Comparison of ENCODE assay signal across 1 cellular context in the genomic region with DNA sequence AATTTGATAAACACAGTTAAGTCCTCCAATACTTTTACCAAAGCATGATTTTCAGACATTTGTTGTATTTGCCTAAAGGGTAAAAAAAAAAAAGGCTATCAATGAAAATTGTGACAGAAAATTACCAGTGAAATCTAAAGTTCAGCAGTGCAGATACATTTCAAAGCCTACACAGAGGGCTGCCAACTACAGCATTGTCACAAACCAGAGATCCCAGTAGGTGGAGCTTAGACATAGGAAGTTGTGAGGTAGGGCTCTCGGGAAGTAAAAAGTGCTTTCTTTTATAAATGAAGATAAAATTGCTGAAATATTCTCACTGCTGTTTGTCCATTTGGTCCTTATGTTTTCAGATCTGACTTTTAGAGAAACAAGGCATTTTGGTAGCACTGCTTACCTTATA.
TF ChIP-seq lines count a peak whose summit lies in the region.

No MANE protein-coding gene starts in this region.

TF ChIP-seq in SK-N-SH, 30 proteins besides CTCF, POLR2A, EP300 and RAD21 (continued from another document):
- TF ChIP-seq, protein P1, sequence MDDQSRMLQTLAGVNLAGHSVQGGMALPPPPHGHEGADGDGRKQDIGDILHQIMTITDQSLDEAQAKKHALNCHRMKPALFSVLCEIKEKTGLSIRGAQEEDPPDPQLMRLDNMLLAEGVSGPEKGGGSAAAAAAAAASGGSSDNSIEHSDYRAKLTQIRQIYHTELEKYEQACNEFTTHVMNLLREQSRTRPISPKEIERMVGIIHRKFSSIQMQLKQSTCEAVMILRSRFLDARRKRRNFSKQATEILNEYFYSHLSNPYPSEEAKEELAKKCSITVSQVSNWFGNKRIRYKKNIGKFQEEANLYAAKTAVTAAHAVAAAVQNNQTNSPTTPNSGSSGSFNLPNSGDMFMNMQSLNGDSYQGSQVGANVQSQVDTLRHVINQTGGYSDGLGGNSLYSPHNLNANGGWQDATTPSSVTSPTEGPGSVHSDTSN (IDR thresholded peaks at IDR 0.05): no peak
- TF ChIP-seq, protein P2, sequence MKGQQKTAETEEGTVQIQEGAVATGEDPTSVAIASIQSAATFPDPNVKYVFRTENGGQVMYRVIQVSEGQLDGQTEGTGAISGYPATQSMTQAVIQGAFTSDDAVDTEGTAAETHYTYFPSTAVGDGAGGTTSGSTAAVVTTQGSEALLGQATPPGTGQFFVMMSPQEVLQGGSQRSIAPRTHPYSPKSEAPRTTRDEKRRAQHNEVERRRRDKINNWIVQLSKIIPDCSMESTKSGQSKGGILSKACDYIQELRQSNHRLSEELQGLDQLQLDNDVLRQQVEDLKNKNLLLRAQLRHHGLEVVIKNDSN (IDR thresholded peaks at IDR 0.05; ENCODE audit: borderline replicate concordance, low read depth): no peak
- TF ChIP-seq REST (IDR thresholded peaks at IDR 0.05; ENCODE audit: low read depth, low read length): no peak
- TF ChIP-seq, protein P3, sequence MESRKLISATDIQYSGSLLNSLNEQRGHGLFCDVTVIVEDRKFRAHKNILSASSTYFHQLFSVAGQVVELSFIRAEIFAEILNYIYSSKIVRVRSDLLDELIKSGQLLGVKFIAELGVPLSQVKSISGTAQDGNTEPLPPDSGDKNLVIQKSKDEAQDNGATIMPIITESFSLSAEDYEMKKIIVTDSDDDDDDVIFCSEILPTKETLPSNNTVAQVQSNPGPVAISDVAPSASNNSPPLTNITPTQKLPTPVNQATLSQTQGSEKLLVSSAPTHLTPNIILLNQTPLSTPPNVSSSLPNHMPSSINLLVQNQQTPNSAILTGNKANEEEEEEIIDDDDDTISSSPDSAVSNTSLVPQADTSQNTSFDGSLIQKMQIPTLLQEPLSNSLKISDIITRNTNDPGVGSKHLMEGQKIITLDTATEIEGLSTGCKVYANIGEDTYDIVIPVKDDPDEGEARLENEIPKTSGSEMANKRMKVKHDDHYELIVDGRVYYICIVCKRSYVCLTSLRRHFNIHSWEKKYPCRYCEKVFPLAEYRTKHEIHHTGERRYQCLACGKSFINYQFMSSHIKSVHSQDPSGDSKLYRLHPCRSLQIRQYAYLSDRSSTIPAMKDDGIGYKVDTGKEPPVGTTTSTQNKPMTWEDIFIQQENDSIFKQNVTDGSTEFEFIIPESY (IDR thresholded peaks at IDR 0.05; ENCODE audit: borderline replicate concordance, low read depth): no peak
- TF ChIP-seq RFX5 (IDR thresholded peaks at IDR 0.05; ENCODE audit: low read length): no peak
- TF ChIP-seq TAF1 (IDR thresholded peaks at IDR 0.05; ENCODE audit: borderline replicate concordance, low read depth, low read length): no peak
